17 cellular contexts compared by ENCODE assay signal in the genomic region with DNA sequence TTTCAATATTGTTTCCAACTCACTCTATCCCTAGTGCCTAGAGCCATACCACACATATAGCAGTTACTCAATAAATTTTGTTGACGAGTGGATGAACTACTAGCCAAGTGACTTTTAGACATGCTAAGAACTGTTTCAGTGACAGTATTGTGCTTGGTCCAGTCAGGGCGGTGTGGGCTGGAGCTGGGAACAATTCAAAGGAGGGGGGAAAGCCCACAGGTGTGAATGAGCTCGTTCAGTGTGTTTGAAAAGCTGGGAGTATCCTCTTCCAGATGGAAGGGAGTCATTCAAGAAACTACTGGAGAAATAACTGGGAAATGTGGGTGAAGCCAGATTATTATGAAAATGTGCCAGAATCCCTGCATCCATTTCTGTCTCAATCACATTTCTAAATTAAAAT. TPM values are rescaled to one million over a fixed set of nuclear protein-coding genes. Genes with fewer than 3 reads are reported as not detected.
DNase-seq lines count a peak whose midpoint lies in the region; ATAC-seq and TF ChIP-seq lines count a peak whose summit lies in the region.
"Had no signal": no experiment of that assay in that cellular context is flagged by ENCODE, and none has a peak within 500 bp of the region (broad histone marks: within the 10 kb centered on the region; RNA-seq: fewer than 3 reads in every experiment).

No MANE protein-coding gene starts in this region.

- H3K36me3 Mint-ChIP-seq in stimulated activated naive CD8-positive, alpha-beta T cell treated with anti-CD3 and anti-CD28 coated beads, Interleukin-15, Interleukin-2, amounts not matched to agents 100 ng/mL and 50 ng/mL, for 24 hours (ENCODE audit: low read depth) = peaks cover 5% of the 10 kb centered on the region
- H3K36me3 Mint-ChIP-seq in mesothelial cell of epicardium = no peaks in the 10 kb centered on the region
- H3K36me3 Mint-ChIP-seq: activated CD8-positive, alpha-beta memory T cell treated with anti-CD3 and anti-CD28 coated beads, Interleukin-2, amount 10 ng/mL, durations not matched to agents 7 days and 5 days had no signal

- H3K27ac ChIP-seq in cingulate gyrus (ENCODE audit: low read depth, low read length) = peak overlapping the region; percentile 76

- no peak for DNase-seq in stimulated activated naive CD8-positive, alpha-beta T cell treated with anti-CD3 and anti-CD28 coated beads, Interleukin-15, amount 100 ng/mL, for 72 hours
- no peak for DNase-seq in mesothelial cell of epicardium (ENCODE audit: low spot score in 2 of 2, unreplicated experiment in 2 of 2)
- DNase-seq in NCI-H345 (lab: John Stamatoyannopoulos, UW) = no peak
- no peak for DNase-seq in NCI-H187 treated with DMSO at 0.1 percent for 48 hours (lab: John Stamatoyannopoulos, UW)
- DNase-seq in NCI-H1436 (lab: John Stamatoyannopoulos, UW) = no peak
- DNase-seq: activated CD4-positive, alpha-beta T cell treated with anti-CD3 and anti-CD28 coated beads for 48 hours; activated CD8-positive, alpha-beta memory T cell treated with anti-CD3 and anti-CD28 coated beads, Interleukin-2, amount 10 ng/mL, durations not matched to agents 7 days and 5 days; activated effector memory CD4-positive, alpha-beta T cell treated with anti-CD3 and anti-CD28 coated beads, Interleukin-2, amount 50 U/mL, for 16 hours; aorta; DND-41; KG1; NCI-H187; NCI-H446 had no signal

- peaks cover 68% of the 10 kb centered on the region for H3K27me3 Mint-ChIP-seq in stimulated activated naive CD8-positive, alpha-beta T cell treated with anti-CD3 and anti-CD28 coated beads, Interleukin-15, Interleukin-2, amounts not matched to agents 100 ng/mL and 50 ng/mL, for 24 hours
- H3K27me3 Mint-ChIP-seq in stimulated activated naive CD8-positive, alpha-beta T cell treated with anti-CD3 and anti-CD28 coated beads, Interleukin-15, amount 100 ng/mL, for 72 hours = peaks cover 53% of the 10 kb centered on the region
- H3K27me3 Mint-ChIP-seq in mesothelial cell of epicardium (ENCODE audit: low read depth) = peaks cover 81% of the 10 kb centered on the region

- TF ChIP-seq CTCF in mesothelial cell of epicardium (IDR thresholded peaks at IDR 0.05; ENCODE audit: unreplicated experiment) = no peak

- H3K4me1 Mint-ChIP-seq in stimulated activated naive CD8-positive, alpha-beta T cell treated with anti-CD3 and anti-CD28 coated beads, Interleukin-15, Interleukin-2, amounts not matched to agents 100 ng/mL and 50 ng/mL, for 24 hours (ENCODE audit: low read depth) = peaks cover 15% of the 10 kb centered on the region
- peaks cover 25% of the 10 kb centered on the region for H3K4me1 Mint-ChIP-seq in stimulated activated naive CD8-positive, alpha-beta T cell treated with anti-CD3 and anti-CD28 coated beads, Interleukin-15, amount 100 ng/mL, for 72 hours
- peaks cover 21% of the 10 kb centered on the region for H3K4me1 Mint-ChIP-seq in mesothelial cell of epicardium

- H3K27ac Mint-ChIP-seq in stimulated activated naive CD8-positive, alpha-beta T cell treated with anti-CD3 and anti-CD28 coated beads, Interleukin-15, Interleukin-2, amounts not matched to agents 100 ng/mL and 50 ng/mL, for 24 hours = no peak overlapping the region
- no peak overlapping the region for H3K27ac Mint-ChIP-seq in stimulated activated naive CD8-positive, alpha-beta T cell treated with anti-CD3 and anti-CD28 coated beads, Interleukin-15, amount 100 ng/mL, for 72 hours
- no peak overlapping the region for H3K27ac Mint-ChIP-seq in mesothelial cell of epicardium
- H3K27ac Mint-ChIP-seq: activated CD8-positive, alpha-beta memory T cell treated with anti-CD3 and anti-CD28 coated beads, Interleukin-2, amount 10 ng/mL, durations not matched to agents 7 days and 5 days; CD14-positive monocyte had no signal

- no peak for ATAC-seq in stimulated activated naive CD8-positive, alpha-beta T cell treated with anti-CD3 and anti-CD28 coated beads, Interleukin-15, amount 100 ng/mL, for 72 hours
- ATAC-seq in GM21381 (IDR thresholded peaks at IDR 0.05; ENCODE audit: unreplicated experiment) = no peak
- ATAC-seq: activated CD8-positive, alpha-beta memory T cell treated with anti-CD3 and anti-CD28 coated beads, Interleukin-2, amount 10 ng/mL, durations not matched to agents 7 days and 5 days had no signal

- H3K9me3 Mint-ChIP-seq in stimulated activated naive CD8-positive, alpha-beta T cell treated with anti-CD3 and anti-CD28 coated beads, Interleukin-15, Interleukin-2, amounts not matched to agents 100 ng/mL and 50 ng/mL, for 24 hours = no peaks in the 10 kb centered on the region
- no peaks in the 10 kb centered on the region for H3K9me3 Mint-ChIP-seq in stimulated activated naive CD8-positive, alpha-beta T cell treated with anti-CD3 and anti-CD28 coated beads, Interleukin-15, amount 100 ng/mL, for 72 hours
- no peaks in the 10 kb centered on the region for H3K9me3 Mint-ChIP-seq in mesothelial cell of epicardium

- peak overlapping the region; percentile 48 for H3K4me3 Mint-ChIP-seq in stimulated activated naive CD8-positive, alpha-beta T cell treated with anti-CD3 and anti-CD28 coated beads, Interleukin-15, Interleukin-2, amounts not matched to agents 100 ng/mL and 50 ng/mL, for 24 hours
- H3K4me3 Mint-ChIP-seq in stimulated activated naive CD8-positive, alpha-beta T cell treated with anti-CD3 and anti-CD28 coated beads, Interleukin-15, amount 100 ng/mL, for 72 hours = no peak overlapping the region
- H3K4me3 Mint-ChIP-seq in mesothelial cell of epicardium = peak overlapping the region; percentile 12
- H3K4me3 Mint-ChIP-seq: activated CD8-positive, alpha-beta memory T cell treated with anti-CD3 and anti-CD28 coated beads, Interleukin-2, amount 10 ng/mL, durations not matched to agents 7 days and 5 days had no signal

RNA-seq across cellular contexts. Expression of gene SERPINE2, which starts 1.7 kb away (rescaled TPM):
- 45.9 to 49.9 TPM (median 48.6 TPM) in 3 replicates for total RNA-seq in mesothelial cell of epicardium

Comparison
In these comparisons a context has a peak if more than half of its experiments do, and no peak if none do; other contexts are left out.
1. H3K4me3 Mint-ChIP-seq: peak in stimulated activated naive CD8-positive, alpha-beta T cell treated with anti-CD3 and anti-CD28 coated beads, Interleukin-15, Interleukin-2, amounts not matched to agents 100 ng/mL and 50 ng/mL, for 24 hours (single experiment) and mesothelial cell of epicardium (single experiment); none in stimulated activated naive CD8-positive, alpha-beta T cell treated with anti-CD3 and anti-CD28 coated beads, Interleukin-15, amount 100 ng/mL, for 72 hours (0 of 2).